Comparison of ENCODE assay signal across 22 cellular contexts in genomic region chr1:2805801-2806430, GRCh38. TPM values are rescaled to one million over a fixed set of nuclear protein-coding genes. Genes with fewer than 3 reads are reported as not detected.
"Had no signal": no experiment of that assay in that cellular context is flagged by ENCODE, and none has a peak within 500 bp of the region (broad histone marks: within the 10 kb centered on the region; RNA-seq: fewer than 3 reads in every experiment).

No MANE protein-coding gene starts in this region.

- H3K36me3 ChIP-seq: cardiac muscle cell, pancreas, vagina had no signal

- H3K27me3 ChIP-seq: cardiac muscle cell, foreskin keratinocyte, hepatocyte, pancreas, testis, vagina had no signal

- H3K4me1 ChIP-seq: foreskin keratinocyte, pancreas, testis, vagina had no signal

- H3K4me3 ChIP-seq: cardiac muscle cell, hepatocyte, lung, pancreas, smooth muscle cell, testis, vagina had no signal

- ATAC-seq: activated CD4-positive, CD25-positive, alpha-beta regulatory T cell treated with anti-CD3 and anti-CD28 coated beads, Interleukin-2, amount 50 U/mL, for 24 hours; foreskin keratinocyte; natural killer cell; pancreas; sciatic nerve; SK-N-SH treated with all-trans-retinoic acid at 6 μM for 48 hours had no signal

- H3K4me3 Mint-ChIP-seq: activated CD4-positive, alpha-beta T cell treated with anti-CD3 and anti-CD28 coated beads, Interleukin-2, amount 10 ng/mL, durations not matched to agents 24 days and 14 days; activated naive CD8-positive, alpha-beta T cell; mesothelial cell of epicardium; natural killer cell had no signal

- H3K27ac ChIP-seq: cardiac muscle cell, foreskin keratinocyte, hepatocyte, pancreas, testis, vagina, VCaP had no signal

- H3K9me3 Mint-ChIP-seq: activated CD4-positive, alpha-beta T cell treated with anti-CD3 and anti-CD28 coated beads, Interleukin-2, amount 10 ng/mL, durations not matched to agents 24 days and 14 days; natural killer cell had no signal

- DNase-seq: activated CD4-positive, alpha-beta T cell treated with anti-CD3 and anti-CD28 coated beads, Interleukin-2, amount 10 ng/mL, durations not matched to agents 24 days and 14 days; activated gamma-delta T cell treated with Interleukin-2 at 50 U/mL for 16 hours; activated T-cell treated with anti-CD3 and anti-CD28 coated beads, Interleukin-2, amount 50 U/mL, for 1 hour; effector memory CD4-positive, alpha-beta T cell; foreskin keratinocyte; natural killer cell; stimulated activated CD4-positive, alpha-beta T cell treated with anti-CD3 and anti-CD28 coated beads, Interleukin-2, amount 100 ng/mL, for 48 hours; stimulated activated naive CD4-positive, alpha-beta T cell; testis; trophoblast cell had no signal

- H3K4me1 Mint-ChIP-seq: activated CD4-positive, alpha-beta T cell treated with anti-CD3 and anti-CD28 coated beads, Interleukin-2, amount 10 ng/mL, durations not matched to agents 24 days and 14 days; mesothelial cell of epicardium had no signal

- H3K9me3 ChIP-seq: pancreas, testis, vagina had no signal

- H3K36me3 Mint-ChIP-seq: activated naive CD8-positive, alpha-beta T cell; natural killer cell had no signal

- H3K27ac Mint-ChIP-seq: activated CD4-positive, alpha-beta T cell treated with anti-CD3 and anti-CD28 coated beads, Interleukin-2, amount 10 ng/mL, durations not matched to agents 24 days and 14 days; activated naive CD8-positive, alpha-beta T cell; mesothelial cell of epicardium; natural killer cell had no signal

- H3K27me3 Mint-ChIP-seq: activated CD4-positive, alpha-beta T cell treated with anti-CD3 and anti-CD28 coated beads, Interleukin-2, amount 10 ng/mL, durations not matched to agents 24 days and 14 days had no signal

RNA-seq across cellular contexts. Expression of gene TTC34, which starts 4.4 kb away (rescaled TPM):
- total RNA-seq: cardiac muscle cell had no signal
- polyA plus RNA-seq: cardiac muscle cell had no signal
